Comparison of ENCODE assay signal across 30 cellular contexts in genomic region chr1:39818482-39818881, GRCh38. TPM values are rescaled to one million over a fixed set of nuclear protein-coding genes. Genes with fewer than 3 reads are reported as not detected.
DNase-seq lines count a peak whose midpoint lies in the region; ATAC-seq, FAIRE-seq and TF ChIP-seq lines count a peak whose summit lies in the region.
"Had no signal": no experiment of that assay in that cellular context is flagged by ENCODE, and none has a peak within 500 bp of the region (broad histone marks: within the 10 kb centered on the region; RNA-seq: fewer than 3 reads in every experiment).

No MANE protein-coding gene starts in this region.

- H3K4me1 ChIP-seq in keratinocyte (ENCODE audit: control insufficient read depth, extremely low read depth, insufficient read depth, low read length) (peaks cover 16% of the 10 kb centered on the region), pancreas (no peaks in the 10 kb centered on the region)
- H3K4me1 ChIP-seq: sigmoid colon, uterus had no signal

- H2AFZ ChIP-seq in keratinocyte (ENCODE audit: control insufficient read depth, low read length) = no peak overlapping the region

- H3K4me3 ChIP-seq in keratinocyte (ENCODE audit: control insufficient read depth in 2 of 3, extremely low read depth in 1 of 3, insufficient read depth in 2 of 3, low read depth in 1 of 3, low read length in 3 of 3) (no peak overlapping the region), pancreas (no peak overlapping the region)
- H3K4me3 ChIP-seq: sigmoid colon, uterus had no signal

- CTCF ChIA-PET in RWPE1 (lab: Yijun Ruan, JAX) = interaction anchor here (0.6 to 3.8 kb wide), 4 partner anchors 28 to 214 kb away, joined by 3 to 32 read pairs (median 6); partner anchors contain the start of gene MYCL

- H3K4me3 Mint-ChIP-seq in stimulated activated memory B cell treated with anti-CD40 and anti-IgM and Interleukin-4, amounts not matched to agents 10 μg/mL and 1 μg/mL and 100 μg/mL, for 72 hours = no peak overlapping the region
- H3K4me3 Mint-ChIP-seq: activated naive CD4-positive, alpha-beta T cell treated with anti-CD3 and anti-CD28 coated beads, Interleukin-2, amount 50 U/mL, for 24 hours; HFFc6 had no signal

- H3K4me2 ChIP-seq in keratinocyte (ENCODE audit: control insufficient read depth, extremely low read depth, insufficient read depth, low read depth, low read length) = no peak overlapping the region

- H3K27me3 ChIP-seq in keratinocyte (ENCODE audit: control insufficient read depth, extremely low read depth, insufficient read depth, low read length) (no peaks in the 10 kb centered on the region), pancreas (no peaks in the 10 kb centered on the region)
- H3K27me3 ChIP-seq: uterus had no signal

- intact Hi-C loops in pancreas (cut with DNase I) = loop anchor here (5.0 to 10.0 kb wide), 4 partner anchors 84 to 156 kb away; partner anchors contain the start of gene MYCL (in 3 of the 3)

- no peak overlapping the region for H3K9ac ChIP-seq in keratinocyte (ENCODE audit: control insufficient read depth, extremely low read depth, insufficient read depth, low read length)

- H3K4me1 Mint-ChIP-seq in stimulated activated memory B cell treated with anti-CD40 and anti-IgM and Interleukin-4, amounts not matched to agents 10 μg/mL and 1 μg/mL and 100 μg/mL, for 72 hours = peaks cover 19% of the 10 kb centered on the region

- H4K20me1 ChIP-seq in keratinocyte (ENCODE audit: control insufficient read depth, extremely low read depth, insufficient read depth, low read length) = no peaks in the 10 kb centered on the region

- DNase-seq in HT-29 (ENCODE audit: low spot score) = peak; percentile 69
- peak; percentile 23 for DNase-seq in RWPE1 (ENCODE audit: low spot score)
- no peak for DNase-seq in keratinocyte (ENCODE audit: low read depth, low spot score)
- peak in 3 of 6 donors; percentile 37 to 91 (median 56) for DNase-seq in pancreas
- DNase-seq: activated CD4-positive, alpha-beta T cell treated with anti-CD3 and anti-CD28 coated beads, Interleukin-2, amount 50 U/mL, for 1 hour; aorta; central memory CD4-positive, alpha-beta T cell; foreskin melanocyte; HFFc6; islet precursor cell; NCI-H1105 treated with DMSO at 0.1 percent for 48 hours; NCI-H2081 treated with DMSO at 0.1 percent for 48 hours; NCI-H446 treated with DMSO at 0.1 percent for 48 hours; sigmoid colon; stimulated activated CD8-positive, alpha-beta memory T cell treated with anti-CD3 and anti-CD28 coated beads, Interleukin-4, amount 100 ng/mL, for 48 hours; substantia nigra; T-helper 17 cell; uterus; WERI-Rb-1 had no signal

- no peaks in the 10 kb centered on the region for H3K9me3 Mint-ChIP-seq in stimulated activated memory B cell treated with anti-CD40 and anti-IgM and Interleukin-4, amounts not matched to agents 10 μg/mL and 1 μg/mL and 100 μg/mL, for 72 hours
- H3K9me3 Mint-ChIP-seq: activated naive CD4-positive, alpha-beta T cell treated with anti-CD3 and anti-CD28 coated beads, Interleukin-2, amount 50 U/mL, for 24 hours; HFFc6 had no signal

- 99 to 100% methylated on average over 2 of the region's 2 CpGs for WGBS in pancreas, 2 donors

- FAIRE-seq in keratinocyte (lab: Jason Lieb, UNC) (peak; percentile 5), pancreas (lab: Jason Lieb, UNC) (no peak)
- FAIRE-seq: endothelial cell of umbilical vein, G401.6 had no signal

- ATAC-seq in pancreas (peak; percentile 15 to 62 (median 43)), GM18519 (IDR thresholded peaks at IDR 0.05; ENCODE audit: low FRiP score, unreplicated experiment) (no peak), GM18511 (IDR thresholded peaks at IDR 0.05; ENCODE audit: unreplicated experiment) (no peak), GM18868 (IDR thresholded peaks at IDR 0.05; ENCODE audit: unreplicated experiment) (no peak)
- no peak for ATAC-seq in stimulated activated memory B cell treated with anti-CD40 and anti-IgM and Interleukin-4, amounts not matched to agents 10 μg/mL and 1 μg/mL and 100 μg/mL, for 72 hours
- ATAC-seq: Panc1, T-helper 17 cell had no signal

- H3K27ac ChIP-seq in RWPE1 = peak overlapping the region; percentile 33
- no peak overlapping the region for H3K27ac ChIP-seq in keratinocyte (ENCODE audit: control insufficient read depth, insufficient read depth, low read length)
- H3K27ac ChIP-seq in pancreas = no peak overlapping the region
- H3K27ac ChIP-seq: sigmoid colon, uterus, WERI-Rb-1 had no signal

- no peaks in the 10 kb centered on the region for H3K9me1 ChIP-seq in keratinocyte (ENCODE audit: control insufficient read depth, extremely low read depth, insufficient read depth, low read length)

- no peaks in the 10 kb centered on the region for H3K9me3 ChIP-seq in keratinocyte (ENCODE audit: control insufficient read depth, low read depth, low read length)
- H3K9me3 ChIP-seq in pancreas = no peaks in the 10 kb centered on the region
- H3K9me3 ChIP-seq: sigmoid colon, uterus had no signal

- no peak overlapping the region for H3K27ac Mint-ChIP-seq in stimulated activated memory B cell treated with anti-CD40 and anti-IgM and Interleukin-4, amounts not matched to agents 10 μg/mL and 1 μg/mL and 100 μg/mL, for 72 hours
- H3K27ac Mint-ChIP-seq: activated naive CD4-positive, alpha-beta T cell treated with anti-CD3 and anti-CD28 coated beads, Interleukin-2, amount 50 U/mL, for 24 hours; HFFc6; progenitor cell of endocrine pancreas; T-helper 17 cell had no signal

- dilution Hi-C loops in keratinocyte (cut with MboI; ENCODE audit: extremely low pct_ligation_motif_present, low sequenced_read_pairs) = no loop called here

- H3K36me3 Mint-ChIP-seq in stimulated activated memory B cell treated with anti-CD40 and anti-IgM and Interleukin-4, amounts not matched to agents 10 μg/mL and 1 μg/mL and 100 μg/mL, for 72 hours = no peaks in the 10 kb centered on the region
- H3K36me3 Mint-ChIP-seq: activated naive CD4-positive, alpha-beta T cell treated with anti-CD3 and anti-CD28 coated beads, Interleukin-2, amount 50 U/mL, for 24 hours had no signal

- POLR2A ChIA-PET in RWPE1 (lab: Yijun Ruan, JAX; ENCODE audit: low non-redundant PET) = interaction anchor here (0.6 kb wide), 1 partner anchor 1887 kb away, joined by 3 read pairs; no protein-coding TSS in a partner anchor

- TF ChIP-seq CTCF in RWPE1 (conservative IDR thresholded peaks at IDR 0.05; ENCODE audit: low read depth) (no peak), keratinocyte (optimal IDR thresholded peaks at IDR 0.05 in 1 of 3, IDR thresholded peaks at IDR 0.05 in 1 of 3, conservative IDR thresholded peaks at IDR 0.05 in 1 of 3; ENCODE audit: extremely low read depth in 1 of 3, insufficient read depth in 2 of 3, low read length in 3 of 3) (no peak), pancreas (IDR thresholded peaks at IDR 0.05) (no peak)

- H3K36me3 ChIP-seq in keratinocyte (ENCODE audit: control insufficient read depth in 2 of 2, extremely low read depth in 1 of 2, insufficient read depth in 2 of 2, low read length in 2 of 2) (no peaks in the 10 kb centered on the region), pancreas (no peaks in the 10 kb centered on the region)
- H3K36me3 ChIP-seq: sigmoid colon, uterus, WERI-Rb-1 had no signal

- H3K79me2 ChIP-seq in keratinocyte (ENCODE audit: control insufficient read depth, insufficient read depth, low read length) = no peaks in the 10 kb centered on the region

- H3K27me3 Mint-ChIP-seq in stimulated activated memory B cell treated with anti-CD40 and anti-IgM and Interleukin-4, amounts not matched to agents 10 μg/mL and 1 μg/mL and 100 μg/mL, for 72 hours = no peaks in the 10 kb centered on the region

RNA-seq across cellular contexts. Expression of gene BMP8B, which starts 29.8 kb away (rescaled TPM):
- total RNA-seq in HT-29 (2014; rRNA removed; shearing (Covaris generic)) = 2.9 and 3.5 TPM in 2 replicates
- polyA plus RNA-seq in keratinocyte (0.03 to 0.04 TPM in 2 of 3 replicates, not detected in the other), pancreas (1 to 10 TPM; 1.4 to 3.0 TPM)
- 0.07 TPM for polyA plus RNA-seq in keratinocyte (2011; ENCODE audit: low read depth)
- polyA plus RNA-seq in keratinocyte (2011; cell fraction: cytosol; rRNA removed) = not detected in 2 replicates
- 0.03 TPM in 1 of 2 replicates, not detected in the other for polyA plus RNA-seq in keratinocyte (2011; cell fraction: nucleus; rRNA removed)
- 0.02 and 0.27 TPM in 2 replicates for polyA plus RNA-seq in keratinocyte (2012; ENCODE audit: low replicate concordance)
- not detected in 3 replicates for polyA minus RNA-seq in keratinocyte
- polyA minus RNA-seq in keratinocyte (2011; cell fraction: cytosol; rRNA and poly(A)+ RNA removed) = not detected
- polyA minus RNA-seq in keratinocyte (2011; cell fraction: nucleus; rRNA and poly(A)+ RNA removed) = not detected in 2 replicates
- total RNA-seq in pancreas = 1 to 10 TPM; 2.4 to 6.4 (median 3.7) TPM
- total RNA-seq: HFFc6 had no signal
- polyA plus RNA-seq: AG04450, endothelial cell of umbilical vein had no signal

RNA-seq across cellular contexts. Expression of gene OXCT2, which starts 47.3 kb away (rescaled TPM):
- total RNA-seq in HT-29 (2014; rRNA removed; shearing (Covaris generic)) = 3.4 and 4.6 TPM in 2 replicates
- polyA plus RNA-seq in keratinocyte (0.08 TPM in 1 of 3 replicates, not detected in the others), pancreas (1 to 10 TPM; 1.7 to 2.3 TPM)
- polyA plus RNA-seq in keratinocyte (2011; ENCODE audit: low read depth) = 0.66 TPM
- polyA plus RNA-seq in keratinocyte (2011; cell fraction: cytosol; rRNA removed) = 0.04 and 0.05 TPM in 2 replicates
- 0.22 and 0.37 TPM in 2 replicates for polyA plus RNA-seq in keratinocyte (2011; cell fraction: nucleus; rRNA removed)
- 0.09 TPM in 1 of 2 replicates, not detected in the other for polyA plus RNA-seq in keratinocyte (2012; ENCODE audit: low replicate concordance)
- polyA minus RNA-seq in keratinocyte = not detected in 3 replicates
- polyA minus RNA-seq in keratinocyte (2011; cell fraction: cytosol; rRNA and poly(A)+ RNA removed) = not detected
- polyA minus RNA-seq in keratinocyte (2011; cell fraction: nucleus; rRNA and poly(A)+ RNA removed) = not detected in 2 replicates
- 1 to 10 TPM in 1 of 6 donors, under 1 TPM in 5; 0.55 to 2.2 (median 0.93) TPM for total RNA-seq in pancreas
- total RNA-seq: progenitor cell of endocrine pancreas had no signal
- polyA plus RNA-seq: neural cell had no signal

Comparison
In these comparisons a context has a peak if more than half of its experiments do, and no peak if none do; other contexts are left out.
1. ATAC-seq: peak in pancreas (4 of 4); none in stimulated activated memory B cell treated with anti-CD40 and anti-IgM and Interleukin-4, amounts not matched to agents 10 μg/mL and 1 μg/mL and 100 μg/mL, for 72 hours (single experiment), GM18519 (single experiment), GM18511 (single experiment) and GM18868 (single experiment).